ENCODE assay signal across 1 cellular context in genomic region chr1:192703283-192704206, GRCh38.
TF ChIP-seq lines count a peak whose summit lies in the region.

No MANE protein-coding gene starts in this region.

TF ChIP-seq in GM12878, 131 proteins besides CTCF, POLR2A, EP300 and RAD21 (continued from another document):
- TF ChIP-seq MLLT1 (IDR thresholded peaks at IDR 0.05) (0 out of 2 replicates have a peak, but pooled peaks have one; percentile 21), REST (IDR thresholded peaks at IDR 0.05; ENCODE audit: low read depth, low read length) (no peak), USF2 (IDR thresholded peaks at IDR 0.05; ENCODE audit: borderline replicate concordance, low read depth, low read length) (no peak), KAT2A (conservative IDR thresholded peaks at IDR 0.05; ENCODE audit: control insufficient read depth, low read depth, low read length) (no peak), USF1 (IDR thresholded peaks at IDR 0.05; ENCODE audit: borderline replicate concordance, extremely low read length, insufficient read depth, low read depth, low read length) (no peak), MEF2B (IDR thresholded peaks at IDR 0.05; ENCODE audit: partially characterized antibody, poor library complexity, severe bottlenecking) (peak; percentile 54), KDM1A (IDR thresholded peaks at IDR 0.05; ENCODE audit: borderline replicate concordance) (no peak), ZNF274 (IDR thresholded peaks at IDR 0.05; ENCODE audit: insufficient read depth, insufficient read length) (no peak), SRF (IDR thresholded peaks at IDR 0.05; ENCODE audit: low read depth in 2 of 2, low read length in 2 of 2) (no peak), RELB (IDR thresholded peaks at IDR 0.05; ENCODE audit: low read depth) (no peak), SUPT20H (IDR thresholded peaks at IDR 0.05; ENCODE audit: borderline replicate concordance, control insufficient read depth, low read depth, low read length) (no peak), STAT1 (conservative IDR thresholded peaks at IDR 0.05) (no peak), NR2C1 (IDR thresholded peaks at IDR 0.05) (no peak)
